In the genomic region with DNA sequence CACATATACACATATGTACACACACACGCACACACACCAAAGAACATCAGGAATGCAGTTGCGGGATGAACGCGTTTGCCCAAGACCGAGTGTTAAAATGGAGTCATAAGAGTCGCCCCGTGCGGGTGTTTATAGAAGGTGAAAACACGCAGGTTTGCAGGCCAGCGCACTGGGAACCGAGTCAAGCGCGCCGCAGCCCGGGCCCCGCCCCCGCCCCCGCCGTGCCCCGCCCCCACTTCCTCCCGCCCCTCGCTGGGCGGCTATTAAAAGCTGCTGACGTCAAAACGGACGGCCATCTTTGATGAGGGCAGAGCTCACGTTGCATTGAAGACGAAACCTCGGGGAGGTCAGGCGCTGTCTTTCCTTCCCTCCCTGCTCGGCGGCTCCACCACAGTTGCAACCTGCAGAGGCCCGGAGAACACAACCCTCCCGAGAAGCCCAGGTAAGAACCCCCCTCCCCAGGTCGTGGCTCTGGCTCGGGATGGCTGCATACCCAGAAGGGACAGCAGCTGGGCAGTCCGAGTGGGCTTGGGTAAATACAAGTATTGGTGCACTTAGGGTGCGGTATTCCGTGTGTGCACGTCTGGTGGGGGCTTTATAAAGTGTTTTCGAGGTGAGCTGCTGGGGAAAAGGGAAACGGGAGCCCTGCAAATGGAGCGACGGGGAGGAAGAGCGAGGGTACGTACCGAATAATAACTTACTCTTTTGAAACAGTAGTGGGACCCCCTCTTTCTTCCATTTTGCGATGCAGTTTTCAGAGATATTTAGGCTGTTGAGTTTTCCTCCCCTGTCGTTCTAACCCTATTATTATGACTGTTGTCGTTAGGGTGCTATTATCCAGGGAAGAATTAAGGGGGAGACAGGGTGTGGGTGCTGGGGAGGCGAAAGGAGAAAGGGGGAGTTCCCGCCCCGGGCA, we compare ENCODE assay signal across 9 cellular contexts. TPM values are rescaled to one million over a fixed set of nuclear protein-coding genes. Genes with fewer than 3 reads are reported as not detected.
DNase-seq lines count a peak whose midpoint lies in the region; ATAC-seq and TF ChIP-seq lines count a peak whose summit lies in the region.
"Had no signal": no experiment of that assay in that cellular context is flagged by ENCODE, and none has a peak within 500 bp of the region (broad histone marks: within the 10 kb centered on the region; RNA-seq: fewer than 3 reads in every experiment).

A gene (plus strand): TSS at position 295 of the 916 bp plus-strand sequence. CDS start 56,662 bp downstream, outside the sequence.

- H3K9me3 ChIP-seq in esophagus squamous epithelium (no peaks in the 10 kb centered on the region), muscle layer of colon (ENCODE audit: low read length) (no peaks in the 10 kb centered on the region), testis (no peaks in the 10 kb centered on the region)

- no peak for ATAC-seq in GM21786 (IDR thresholded peaks at IDR 0.05; ENCODE audit: unreplicated experiment)

- TF ChIP-seq CTCF in esophagus squamous epithelium (IDR thresholded peaks at IDR 0.05): no peak
- no peak for TF ChIP-seq CTCF in testis (IDR thresholded peaks at IDR 0.05)

- DNase-seq in activated gamma-delta T cell treated with Interleukin-2 at 50 U/mL for 16 hours (peak; percentile 6), activated gamma-delta T cell (lab: John Stamatoyannopoulos, UW) (no peak), NCI-H446 (lab: John Stamatoyannopoulos, UW) (peak; percentile 85 to 97), activated T-cell treated with anti-CD3 and anti-CD28 coated beads for 24 hours (ENCODE audit: low read depth) (peak; percentile 6), esophagus squamous epithelium (lab: John Stamatoyannopoulos, UW) (no peak), testis (peak; percentile 95)

- H3K27ac ChIP-seq in esophagus squamous epithelium (peak within 1 kb of the TSS in 2 of 4 donors; percentile 50 to 71), muscle layer of colon (ENCODE audit: low read depth, low read length) (peak within 1 kb of the TSS; percentile 80), testis (peak within 1 kb of the TSS; percentile 88 to 98)

- H3K27me3 ChIP-seq in esophagus squamous epithelium: peaks cover 0 to 84% (median 9%) of the 10 kb centered on the region in 4 donors
- H3K27me3 ChIP-seq in muscle layer of colon (ENCODE audit: control insufficient read depth in 1 of 2, insufficient read depth in 2 of 2, low read length in 2 of 2): peaks cover 6 to 18% of the 10 kb centered on the region in 2 donors
- H3K27me3 ChIP-seq in testis: no peaks in the 10 kb centered on the region

- TF ChIP-seq POLR2A in esophagus squamous epithelium (IDR thresholded peaks at IDR 0.05): no peak
- no peak for TF ChIP-seq POLR2A in testis (IDR thresholded peaks at IDR 0.05)

- intact Hi-C loops in esophagus squamous epithelium (cut with DNase I): no loop called here
- intact Hi-C loops in testis (cut with DNase I; ENCODE audit: low total_unique reads): no loop called here

- peaks cover 5 to 26% (median 10%) of the 10 kb centered on the region in 3 donors for H3K4me1 ChIP-seq in esophagus squamous epithelium
- H3K4me1 ChIP-seq in muscle layer of colon (ENCODE audit: insufficient read depth, low read length): no peaks in the 10 kb centered on the region
- H3K4me1 ChIP-seq in testis: peaks cover 4% of the 10 kb centered on the region

- WGBS in esophagus squamous epithelium, 2 donors: 2 to 3% methylated on average over 19 to 25 of the region's 53 CpGs
- WGBS in testis, 2 donors: 1% methylated on average over 26 to 53 of the region's 53 CpGs

- H3K4me3 ChIP-seq in esophagus squamous epithelium (peak within 1 kb of the TSS in 3 of 4 donors; percentile 16 to 56 (median 20)), muscle layer of colon (ENCODE audit: low read depth in 1 of 2, low read length in 2 of 2) (peak within 1 kb of the TSS; percentile 33 to 50), testis (peak within 1 kb of the TSS; percentile 64 to 77)

- peak within 1 kb of the TSS; percentile 61 for H3K9ac ChIP-seq in muscle layer of colon (ENCODE audit: low read length)

- no peaks in the 10 kb centered on the region for H3K36me3 ChIP-seq in esophagus squamous epithelium
- no peaks in the 10 kb centered on the region for H3K36me3 ChIP-seq in muscle layer of colon (ENCODE audit: insufficient read depth, low read length)
- no peaks in the 10 kb centered on the region for H3K36me3 ChIP-seq in testis (ENCODE audit: low read depth, missing control alignments)

RNA-seq across cellular contexts. Expression of the gene that starts here (rescaled TPM):
- under 1 TPM in 3 of 4 donors, not detected in 1; 0.13 to 0.57 (median 0.15) TPM for total RNA-seq in esophagus squamous epithelium
- total RNA-seq in testis: 10 to 100 TPM; 11.3 to 13.7 TPM
- polyA plus RNA-seq in testis (ENCODE audit: insufficient read depth, low read depth, low replicate concordance): 8.0 TPM
- total RNA-seq: mononuclear cell had no signal

Comparison
In these comparisons a context has a peak if more than half of its experiments do, and no peak if none do; other contexts are left out.
1. RNA of the gene that starts here (total RNA-seq): 11.3 to 13.7 TPM in testis; 0.13 to 0.57 TPM in esophagus squamous epithelium; every median in the first group is over 4 times any median in the second.
2. DNase-seq: peak in activated gamma-delta T cell treated with Interleukin-2 at 50 U/mL for 16 hours (single experiment), NCI-H446 (2 of 2), activated T-cell treated with anti-CD3 and anti-CD28 coated beads for 24 hours (single experiment) and testis (single experiment); none in activated gamma-delta T cell (single experiment) and esophagus squamous epithelium (single experiment).
3. H3K4me3 ChIP-seq: peak in every context shown above with its lines; median percentile 70 in testis; 42 in muscle layer of colon; 20 in esophagus squamous epithelium.